ENCODE assay signal across 21 cellular contexts in genomic region chr2:174771136-174771535, GRCh38. TPM values are rescaled to one million over a fixed set of nuclear protein-coding genes. Genes with fewer than 3 reads are reported as not detected.
A peak's percentile ranks its signal among the peaks of the same experiment; 100 is the strongest.
DNase-seq lines count a peak whose midpoint lies in the region; ATAC-seq and TF ChIP-seq lines count a peak whose summit lies in the region.
"Had no signal": no experiment of that assay in that cellular context is flagged by ENCODE, and none has a peak within 500 bp of the region (broad histone marks: within the 10 kb centered on the region; RNA-seq: fewer than 3 reads in every experiment).

No MANE protein-coding gene starts in this region.

- H3K27ac Mint-ChIP-seq in T-helper 17 cell = peak overlapping the region; percentile 39
- H3K27ac Mint-ChIP-seq: activated naive CD8-positive, alpha-beta T cell treated with anti-CD3 and anti-CD28 coated beads, Interleukin-2, amount 10 ng/mL, durations not matched to agents 7 days and 5 days; activated T-helper 17 cell treated with anti-CD3 and anti-CD28 coated beads, Interleukin-2, amount 50 U/mL, for 72 hours; memory B cell had no signal

- H3K4me3 Mint-ChIP-seq in T-helper 17 cell = no peak overlapping the region
- H3K4me3 Mint-ChIP-seq: activated naive CD8-positive, alpha-beta T cell treated with anti-CD3 and anti-CD28 coated beads, Interleukin-2, amount 10 ng/mL, durations not matched to agents 7 days and 5 days; activated T-helper 17 cell treated with anti-CD3 and anti-CD28 coated beads, Interleukin-2, amount 50 U/mL, for 72 hours; memory B cell had no signal

- H3K27me3 Mint-ChIP-seq in T-helper 17 cell = peaks cover 10% of the 10 kb centered on the region
- H3K27me3 Mint-ChIP-seq: activated T-helper 17 cell treated with anti-CD3 and anti-CD28 coated beads, Interleukin-2, amount 50 U/mL, for 72 hours had no signal

- H3K27me3 ChIP-seq in iPS-20b (ENCODE audit: insufficient read depth, low read length) = no peaks in the 10 kb centered on the region
- H3K27me3 ChIP-seq: pancreas, upper lobe of left lung had no signal

- H3K9ac ChIP-seq in iPS-20b (ENCODE audit: low read depth, low read length) = peak overlapping the region; percentile 66; the same call in 1 of the 2 replicates

- H3K36me3 Mint-ChIP-seq in T-helper 17 cell (ENCODE audit: low read depth) = no peaks in the 10 kb centered on the region
- H3K36me3 Mint-ChIP-seq: activated naive CD8-positive, alpha-beta T cell treated with anti-CD3 and anti-CD28 coated beads, Interleukin-2, amount 10 ng/mL, durations not matched to agents 7 days and 5 days; memory B cell had no signal

- no peak overlapping the region for H3K4me3 ChIP-seq in iPS-20b (ENCODE audit: low read length)
- H3K4me3 ChIP-seq: pancreas, upper lobe of left lung had no signal

- ATAC-seq in HG03520 (IDR thresholded peaks at IDR 0.05; ENCODE audit: unreplicated experiment) = peak; percentile 9
- no peak for ATAC-seq in T-helper 17 cell

- DNase-seq in DMS 273 (lab: John Stamatoyannopoulos, UW; ENCODE audit: unreplicated experiment) = peak; percentile 13
- no peak for DNase-seq in DMS 273 treated with DMSO at 0.1 percent for 48 hours (lab: John Stamatoyannopoulos, UW)
- no peak for DNase-seq in T-helper 17 cell
- DNase-seq in GM10248 (ENCODE audit: extremely low spot score) = no peak
- no peak for DNase-seq in NCI-H69 (lab: John Stamatoyannopoulos, UW)
- DNase-seq in AG08396 (ENCODE audit: low spot score) = no peak
- DNase-seq: activated naive CD8-positive, alpha-beta T cell treated with anti-CD3 and anti-CD28 coated beads, Interleukin-2, amount 10 ng/mL, durations not matched to agents 7 days and 5 days; effector memory CD4-positive, alpha-beta T cell; NCI-H524 treated with DMSO at 0.1 percent for 48 hours; SHP77 treated with DMSO at 0.1 percent for 48 hours had no signal

- no peak for TF ChIP-seq CTCF in GM10248 (IDR thresholded peaks at IDR 0.05; ENCODE audit: control extremely low read depth, extremely low read depth, low read depth, missing control alignments)

- peaks cover 26% of the 10 kb centered on the region for H3K4me1 ChIP-seq in iPS-20b (ENCODE audit: insufficient read depth, low read length)
- H3K4me1 ChIP-seq: pancreas had no signal

- H3K9me3 ChIP-seq in T-helper 17 cell (ENCODE audit: control insufficient read depth, low read length, poor library complexity, severe bottlenecking) = no peaks in the 10 kb centered on the region
- H3K9me3 ChIP-seq in iPS-20b (ENCODE audit: insufficient read depth, low read depth, low read length) = no peaks in the 10 kb centered on the region
- H3K9me3 ChIP-seq: pancreas, upper lobe of left lung had no signal

- POLR2A ChIA-PET in GM10248 (lab: Yijun Ruan, JAX) = no interaction called here

- H3K27ac ChIP-seq in iPS-20b (ENCODE audit: low read length) = peak overlapping the region; percentile 87
- H3K27ac ChIP-seq: 22Rv1, pancreas had no signal

- peaks cover 15% of the 10 kb centered on the region for H3K4me1 Mint-ChIP-seq in T-helper 17 cell
- H3K4me1 Mint-ChIP-seq: activated T-helper 17 cell treated with anti-CD3 and anti-CD28 coated beads, Interleukin-2, amount 50 U/mL, for 72 hours had no signal

- CTCF ChIA-PET in GM10248 (lab: Yijun Ruan, JAX) = interaction anchor here (0.7 to 4.4 kb wide), 22 partner anchors 8 to 1326 kb away, joined by 3 to 25 read pairs (median 3); no protein-coding TSS in a partner anchor

- no peaks in the 10 kb centered on the region for H3K36me3 ChIP-seq in iPS-20b (ENCODE audit: insufficient read depth, low read depth, low read length)
- H3K36me3 ChIP-seq: pancreas, upper lobe of left lung had no signal

RNA-seq across cellular contexts. Expression of gene CHRNA1, which starts 6.9 kb away (rescaled TPM):
- total RNA-seq in T-helper 17 cell = under 1 TPM; 0.63 to 0.94 TPM
- total RNA-seq: activated naive CD8-positive, alpha-beta T cell treated with anti-CD3 and anti-CD28 coated beads, Interleukin-2, amount 10 ng/mL, durations not matched to agents 7 days and 5 days; esophagus mucosa; kidney epithelial cell; OCI-LY7; T-helper 1 cell treated with Interleukin-12 subunit alpha and Interleukin-12 subunit beta and Interleukin-4 antibody, amounts not matched to agents 30 ng/mL and 1 ng/mL, for 36 hours had no signal
